In the genomic region with DNA sequence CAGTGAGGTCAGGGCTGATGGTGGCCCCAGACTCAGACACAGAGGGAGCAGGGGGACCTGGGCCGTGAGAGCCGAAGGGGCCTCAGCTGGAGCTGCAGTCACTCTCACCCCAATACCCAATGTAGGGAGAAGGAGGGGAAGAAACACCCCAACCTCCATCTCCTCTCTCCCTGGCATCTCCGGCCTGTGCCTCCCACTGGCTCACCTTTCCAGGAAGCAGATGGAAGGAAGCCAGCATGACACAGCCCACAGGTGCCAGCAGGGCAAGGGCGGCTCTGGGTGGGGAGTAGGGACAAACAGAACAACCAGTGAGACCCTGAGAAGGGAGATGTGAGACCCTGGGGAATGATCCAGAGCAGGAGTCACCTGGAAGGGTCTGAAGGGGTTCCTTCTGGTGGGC, we compare ENCODE assay signal across 21 cellular contexts. TPM values are rescaled to one million over a fixed set of nuclear protein-coding genes. Genes with fewer than 3 reads are reported as not detected.
"Had no signal": no experiment of that assay in that cellular context is flagged by ENCODE, and none has a peak within 500 bp of the region (broad histone marks: within the 10 kb centered on the region; RNA-seq: fewer than 3 reads in every experiment).

No MANE protein-coding gene starts in this region.

- ATAC-seq: body of pancreas; left lobe of liver; lower lobe of right lung; sciatic nerve; stimulated activated memory B cell treated with anti-CD40 and anti-IgM and Interleukin-4, amounts not matched to agents 10 μg/mL and 1 μg/mL and 100 μg/mL, for 72 hours had no signal

- H3K4me2 ChIP-seq: hepatocyte had no signal

- H3K27me3 ChIP-seq: body of pancreas, hepatocyte, testis, vagina had no signal

- H3K9me3 ChIP-seq: body of pancreas, lower lobe of right lung, testis, vagina had no signal

- DNase-seq: activated CD4-positive, alpha-beta T cell treated with anti-CD3 and anti-CD28 coated beads for 1 hour; activated CD4-positive, alpha-beta T cell treated with anti-CD3 and anti-CD28 coated beads, Interleukin-2, amount 50 U/mL, for 1 hour; activated gamma-delta T cell treated with Interleukin-2 at 50 U/mL for 16 hours; activated T-cell treated with anti-CD3 and anti-CD28 coated beads, Interleukin-2, amount 50 U/mL, for 1 hour; anterior cingulate cortex; body of pancreas; effector CD8-positive, alpha-beta T cell; glutamatergic neuron; immature natural killer cell; lower lobe of right lung; naive B cell; small intestine; stimulated activated CD4-positive, alpha-beta T cell treated with anti-CD3 and anti-CD28 coated beads, Interleukin-15, amount 100 ng/mL, for 24 hours; testis; WERI-Rb-1 had no signal

- H3K79me2 ChIP-seq: hepatocyte had no signal

- H3K27ac ChIP-seq: body of pancreas, hepatocyte, lower lobe of right lung, testis, vagina, WERI-Rb-1 had no signal

- H3K36me3 ChIP-seq: lower lobe of right lung, vagina, WERI-Rb-1 had no signal

- H2AFZ ChIP-seq: hepatocyte had no signal

- H3K4me3 ChIP-seq: body of pancreas, hepatocyte, lower lobe of right lung, testis, vagina had no signal

RNA-seq across cellular contexts. Expression of a gene that starts 3.0 kb away (rescaled TPM):
- total RNA-seq: left lobe of liver, lower lobe of right lung, mesenteric fat pad, vagina had no signal
